Comparison of ENCODE assay signal across 15 cellular contexts in genomic region chr3:100331660-100332059, GRCh38. TPM values are rescaled to one million over a fixed set of nuclear protein-coding genes. Genes with fewer than 3 reads are reported as not detected.
DNase-seq lines count a peak whose midpoint lies in the region; ATAC-seq and TF ChIP-seq lines count a peak whose summit lies in the region.
"Had no signal": no experiment of that assay in that cellular context is flagged by ENCODE, and none has a peak within 500 bp of the region (broad histone marks: within the 10 kb centered on the region; RNA-seq: fewer than 3 reads in every experiment).

No MANE protein-coding gene starts in this region.

- H3K27me3 Mint-ChIP-seq in CD4-positive, alpha-beta T cell = no peaks in the 10 kb centered on the region
- H3K27me3 Mint-ChIP-seq in Calu3 (ENCODE audit: unreplicated experiment) (no peaks in the 10 kb centered on the region), T-helper 17 cell (no peaks in the 10 kb centered on the region)
- H3K27me3 Mint-ChIP-seq: CD8-positive, alpha-beta memory T cell had no signal

- H3K9me3 ChIP-seq in CD4-positive, alpha-beta T cell (ENCODE audit: control insufficient read depth, low read length) = no peaks in the 10 kb centered on the region
- H3K9me3 ChIP-seq in T-helper 17 cell (ENCODE audit: control insufficient read depth, low read length, poor library complexity, severe bottlenecking) (no peaks in the 10 kb centered on the region), psoas muscle (no peaks in the 10 kb centered on the region)
- H3K9me3 ChIP-seq: A549, BE2C had no signal

- ATAC-seq in CD4-positive, alpha-beta T cell (ENCODE audit: poor library complexity) = no peak
- no peak for ATAC-seq in T-helper 17 cell
- peak in 3 of 4 donors; percentile 11 to 57 (median 49) for ATAC-seq in psoas muscle
- ATAC-seq: A549, GM12878 had no signal

- H3K4me3 Mint-ChIP-seq in CD4-positive, alpha-beta T cell = peak overlapping the region; percentile 21
- H3K4me3 Mint-ChIP-seq in Calu3 (ENCODE audit: low read depth, unreplicated experiment) (no peak overlapping the region), T-helper 17 cell (no peak overlapping the region)
- H3K4me3 Mint-ChIP-seq: CD14-positive monocyte had no signal

- H3K4me1 ChIP-seq in psoas muscle = peaks cover 8% of the 10 kb centered on the region
- H3K4me1 ChIP-seq: BE2C had no signal

- intact Hi-C loops in CD4-positive, alpha-beta T cell (cut with DNase I, micrococcal nuclease) = loop anchor here in 1 of 2 experiments (10.0 kb wide), 2 partner anchors 383 to 1427 kb away; partner anchors contain the start of gene DCBLD2
- intact Hi-C loops in Calu3 (cut with micrococcal nuclease; ENCODE audit: unreplicated experiment) = no loop called here
- intact Hi-C loops in psoas muscle (cut with DNase I) = loop anchor here in 1 of 2 donors (10.0 kb wide), 1 partner anchor 497 kb away; no protein-coding TSS in a partner anchor
- intact Hi-C loops in head of caudate nucleus (cut with DNase I) = no loop called here

- no peak for TF ChIP-seq CTCF in CD4-positive, alpha-beta T cell (IDR thresholded peaks at IDR 0.05)
- TF ChIP-seq CTCF in Calu3 (IDR thresholded peaks at IDR 0.05; ENCODE audit: unreplicated experiment) (no peak), psoas muscle (IDR thresholded peaks at IDR 0.05) (no peak)

- peaks cover 24% of the 10 kb centered on the region for H3K4me1 Mint-ChIP-seq in CD4-positive, alpha-beta T cell (ENCODE audit: low read depth)
- peaks cover 26% of the 10 kb centered on the region for H3K4me1 Mint-ChIP-seq in Calu3 (ENCODE audit: low read depth, unreplicated experiment)
- peaks cover 14% of the 10 kb centered on the region for H3K4me1 Mint-ChIP-seq in T-helper 17 cell

- peaks cover 9% of the 10 kb centered on the region for H3K36me3 Mint-ChIP-seq in CD4-positive, alpha-beta T cell (ENCODE audit: low read depth)
- H3K36me3 Mint-ChIP-seq in Calu3 (ENCODE audit: insufficient read depth, unreplicated experiment) (peaks cover 8% of the 10 kb centered on the region), T-helper 17 cell (ENCODE audit: low read depth) (no peaks in the 10 kb centered on the region)

- no peak overlapping the region for H3K27ac ChIP-seq in CD4-positive, alpha-beta T cell (ENCODE audit: low read depth, low read length)
- H3K27ac ChIP-seq in psoas muscle = peak overlapping the region; percentile 47
- H3K27ac ChIP-seq: A549, GM23248 had no signal

- no peak overlapping the region for H3K27ac Mint-ChIP-seq in CD4-positive, alpha-beta T cell
- peak overlapping the region; percentile 67 for H3K27ac Mint-ChIP-seq in Calu3 (ENCODE audit: unreplicated experiment)
- peak overlapping the region; percentile 77 for H3K27ac Mint-ChIP-seq in T-helper 17 cell

- WGBS in psoas muscle, 3 donors = 76 to 93% (median 84%) methylated on average over 4 of the region's 4 CpGs

- no peaks in the 10 kb centered on the region for H3K27me3 ChIP-seq in CD4-positive, alpha-beta T cell (ENCODE audit: control insufficient read depth, insufficient read depth, low read length)
- no peaks in the 10 kb centered on the region for H3K27me3 ChIP-seq in psoas muscle (ENCODE audit: insufficient read depth in 3 of 3, low read length in 2 of 3)
- H3K27me3 ChIP-seq: BE2C had no signal

- DNase-seq in CD4-positive, alpha-beta T cell = no peak
- DNase-seq in Calu3 (no peak), T-helper 17 cell (no peak), psoas muscle (no peak), head of caudate nucleus (no peak), COR-L47 (lab: John Stamatoyannopoulos, UW) (no peak)
- DNase-seq: BE2C; CD8-positive, alpha-beta memory T cell; DMS 273 treated with DMSO at 0.1 percent for 48 hours; DMS79; GM23248; H7 had no signal

- H3K36me3 ChIP-seq in psoas muscle (ENCODE audit: insufficient read depth in 1 of 2, low read depth in 1 of 2) = peaks cover 0 to 3% of the 10 kb centered on the region in 2 donors
- H3K36me3 ChIP-seq: BE2C had no signal

- H3K9me3 Mint-ChIP-seq in CD4-positive, alpha-beta T cell = no peaks in the 10 kb centered on the region
- peaks cover 2% of the 10 kb centered on the region for H3K9me3 Mint-ChIP-seq in Calu3 (ENCODE audit: low read depth, unreplicated experiment)

- CTCF ChIA-PET in CD4-positive, alpha-beta T cell (lab: Charles Lee) = no interaction called here
- CTCF ChIA-PET in Calu3 (lab: Charles Lee) = no interaction called here

- H3K4me3 ChIP-seq in psoas muscle = no peak overlapping the region
- H3K4me3 ChIP-seq: A549, GM12878, GM23248 had no signal

- POLR2A ChIA-PET in CD4-positive, alpha-beta T cell (lab: Charles Lee) = interaction anchor here (1.1 to 1.4 kb wide), 2 partner anchors 70 to 514 kb away, joined by 3 to 4 read pairs; partner anchors contain the start of genes CMSS1, LNP1 and TOMM70

- no TSS peak for BruUV-seq in Calu3 (replicated peaks; lab: Mats Ljungman, UMichigan)

RNA-seq across cellular contexts. Expression of gene NIT2, which starts 2.9 kb away (rescaled TPM):
- 10 to 100 TPM; 18.6 to 21.4 TPM for total RNA-seq in CD4-positive, alpha-beta T cell
- total RNA-seq in Calu3 (2022) (55.9 and 57.4 TPM in 2 replicates), T-helper 17 cell (10 to 100 TPM; 24.0 to 30.1 TPM), psoas muscle (10 to 100 TPM; 36.8 to 60.7 (median 44.3) TPM)
- 10 to 100 TPM; 15.3 to 25.3 (median 25.1) TPM for polyA plus RNA-seq in psoas muscle

Comparison
In these comparisons a context has a peak if more than half of its experiments do, and no peak if none do; other contexts are left out.
1. ATAC-seq: peak in psoas muscle (3 of 4); none in CD4-positive, alpha-beta T cell (single experiment) and T-helper 17 cell (single experiment).